In genomic region chr11:114440121-114440860, GRCh38 we compare ENCODE assay signal across 8 cellular contexts. TPM values are rescaled to one million over a fixed set of nuclear protein-coding genes. Genes with fewer than 3 reads are reported as not detected.
A peak's percentile ranks its signal among the peaks of the same experiment; 100 is the strongest.
DNase-seq lines count a peak whose midpoint lies in the region; ATAC-seq, FAIRE-seq and TF ChIP-seq lines count a peak whose summit lies in the region.

No MANE protein-coding gene starts in this region.

- H3K36me3 Mint-ChIP-seq in neural progenitor cell: peaks cover 3% of the 10 kb centered on the region

- TF ChIP-seq POLR2A in esophagus muscularis mucosa (IDR thresholded peaks at IDR 0.05; ENCODE audit: low read depth): no peak

- no peaks in the 10 kb centered on the region for H3K27me3 Mint-ChIP-seq in neural progenitor cell (ENCODE audit: insufficient read depth, low read depth)

- peaks cover 5 to 11% (median 7%) of the 10 kb centered on the region in 4 donors for H3K36me3 ChIP-seq in esophagus muscularis mucosa
- H3K36me3 ChIP-seq in neural progenitor cell: no peaks in the 10 kb centered on the region

- WGBS in esophagus muscularis mucosa: 8% methylated on average over 10 of the region's 10 CpGs

- CTCF ChIA-PET in RWPE1 (lab: Yijun Ruan, JAX): interaction anchor here (0.6 kb wide), 1 partner anchor 546 kb away, joined by 4 read pairs; no protein-coding TSS in a partner anchor

- H3K4me3 ChIP-seq in esophagus muscularis mucosa (peak overlapping the region; percentile 79 to 96 (median 92)), neural progenitor cell (peak overlapping the region; percentile 98)

- H3K9me3 Mint-ChIP-seq in neural progenitor cell: no peaks in the 10 kb centered on the region

- H3K27ac Mint-ChIP-seq in neural progenitor cell: no peak overlapping the region

- POLR2A ChIA-PET in RWPE1 (lab: Yijun Ruan, JAX; ENCODE audit: low non-redundant PET): no interaction called here

- H3K4me3 Mint-ChIP-seq in neural progenitor cell: peak overlapping the region; percentile 96

- intact Hi-C loops in esophagus muscularis mucosa (cut with DNase I): no loop called here

- peak overlapping the region; percentile 97 for H2AFZ ChIP-seq in neural progenitor cell (replicated peaks)

- no peaks in the 10 kb centered on the region for H3F3A ChIP-seq in neural progenitor cell (ENCODE audit: low read depth)

- no peaks in the 10 kb centered on the region for H4K20me1 ChIP-seq in neural progenitor cell (ENCODE audit: low read depth)

- ATAC-seq in GM18873 (IDR thresholded peaks at IDR 0.05; ENCODE audit: low FRiP score, unreplicated experiment): no peak

- H3K27ac ChIP-seq in RWPE1: peak overlapping the region; percentile 80
- peak overlapping the region; percentile 86 to 89 (median 88) for H3K27ac ChIP-seq in esophagus muscularis mucosa (replicated peaks in 1 of 4)
- H3K27ac ChIP-seq in neural progenitor cell: no peak overlapping the region

- peak overlapping the region; percentile 35 for H3K9ac ChIP-seq in neural progenitor cell

- no peak for TF ChIP-seq EP300 in esophagus muscularis mucosa (IDR thresholded peaks at IDR 0.05)

- peaks cover 52% of the 10 kb centered on the region for H3K79me2 ChIP-seq in neural progenitor cell (ENCODE audit: low read depth)

- TF ChIP-seq CTCF in RWPE1 (conservative IDR thresholded peaks at IDR 0.05; ENCODE audit: low read depth) (no peak), esophagus muscularis mucosa (IDR thresholded peaks at IDR 0.05) (no peak), neural progenitor cell (IDR thresholded peaks at IDR 0.05) (no peak)

- H3K4me1 ChIP-seq in esophagus muscularis mucosa: peaks cover 11 to 35% (median 30%) of the 10 kb centered on the region in 4 donors
- H3K4me1 ChIP-seq in neural progenitor cell: peaks cover 18% of the 10 kb centered on the region

- FAIRE-seq in GM18507 (lab: Jason Lieb, UNC): no peak

- DNase-seq in GM18507 (ENCODE audit: extremely low spot score, insufficient read length, low read depth) (peak; percentile 2), RWPE1 (ENCODE audit: low spot score) (no peak), esophagus muscularis mucosa (ENCODE audit: extremely low spot score) (no peak), neural progenitor cell (ENCODE audit: low spot score) (peak; percentile 16), islet precursor cell (no peak), NCI-H2171 treated with DMSO at 0.1 percent for 48 hours (lab: John Stamatoyannopoulos, UW) (no peak)
- DNase-seq in stimulated activated CD4-positive, alpha-beta T cell treated with anti-CD3 and anti-CD28 coated beads, Interleukin-2, amount 100 ng/mL, for 48 hours: no peak

- no peaks in the 10 kb centered on the region for H3K27me3 ChIP-seq in esophagus muscularis mucosa
- H3K27me3 ChIP-seq in neural progenitor cell: no peaks in the 10 kb centered on the region

- H3K9me3 ChIP-seq in esophagus muscularis mucosa (no peaks in the 10 kb centered on the region), neural progenitor cell (ENCODE audit: low read depth) (no peaks in the 10 kb centered on the region)

- H3K4me2 ChIP-seq in neural progenitor cell: peak overlapping the region; percentile 85

- peaks cover 16% of the 10 kb centered on the region for H3K4me1 Mint-ChIP-seq in neural progenitor cell

RNA-seq across cellular contexts. Expression of gene REXO2, which starts 1.0 kb away (rescaled TPM):
- total RNA-seq in esophagus muscularis mucosa: 100 to 1,000 TPM in 3 of 4 donors, 10 to 100 TPM in 1; 95.1 to 152 (median 142) TPM
- 51.6 and 82.0 TPM in 2 replicates for total RNA-seq in neural progenitor cell (ENCODE audit: low replicate concordance)

RNA-seq across cellular contexts. Expression of gene RBM7, which starts 39.8 kb away (rescaled TPM):
- total RNA-seq in esophagus muscularis mucosa: 10 to 100 TPM; 13.7 to 28.0 (median 17.6) TPM
- total RNA-seq in neural progenitor cell (ENCODE audit: low replicate concordance): 44.5 and 61.1 TPM in 2 replicates

RNA-seq across cellular contexts. Expression of gene C11orf71, which starts 40.0 kb away (rescaled TPM):
- total RNA-seq in esophagus muscularis mucosa: 1 to 10 TPM; 5.0 to 6.2 (median 5.6) TPM
- 6.6 and 6.8 TPM in 2 replicates for total RNA-seq in neural progenitor cell (ENCODE audit: low replicate concordance)

Comparison
In these comparisons a context has a peak if more than half of its experiments do, and no peak if none do; other contexts are left out.
1. DNase-seq: peak in GM18507 (single experiment) and neural progenitor cell (single experiment); none in RWPE1 (single experiment), esophagus muscularis mucosa (single experiment), stimulated activated CD4-positive, alpha-beta T cell treated with anti-CD3 and anti-CD28 coated beads, Interleukin-2, amount 100 ng/mL, for 48 hours (0 of 2), islet precursor cell (single experiment) and NCI-H2171 treated with DMSO at 0.1 percent for 48 hours (single experiment).